In the genomic region with DNA sequence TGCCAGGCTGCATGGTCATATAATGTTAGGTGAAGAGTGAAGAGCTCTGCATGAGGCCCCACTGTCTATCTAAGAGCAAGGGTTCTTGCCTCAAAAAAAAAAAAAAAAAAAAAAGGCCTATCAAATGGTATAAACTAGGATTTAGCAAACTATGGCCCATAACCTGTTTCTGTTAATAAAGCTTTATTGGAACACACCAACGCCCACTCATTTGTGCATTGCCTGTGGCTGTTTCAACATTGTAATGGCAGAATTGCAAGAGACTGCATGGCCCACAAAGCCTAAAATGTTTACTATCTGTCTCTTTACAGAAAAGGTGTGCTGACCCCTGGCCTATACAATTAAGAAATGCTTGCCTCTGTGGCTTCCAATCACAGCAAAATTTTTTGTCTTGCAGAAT, we compare ENCODE assay signal across 13 cellular contexts. TPM values are rescaled to one million over a fixed set of nuclear protein-coding genes. Genes with fewer than 3 reads are reported as not detected.
"Had no signal": no experiment of that assay in that cellular context is flagged by ENCODE, and none has a peak within 500 bp of the region (broad histone marks: within the 10 kb centered on the region; RNA-seq: fewer than 3 reads in every experiment).

No MANE protein-coding gene starts in this region.

- H3K4me1 ChIP-seq: HAP-1 had no signal

- ATAC-seq: HCT116, HepG2 had no signal

- H3K36me3 ChIP-seq: HAP-1 had no signal

- H3K4me3 Mint-ChIP-seq: HFFc6, IgD-negative memory B cell had no signal

- FAIRE-seq: HepG2 had no signal

- DNase-seq: GM23248, GOT3, H7, HFFc6, KBM-7 had no signal

- H3K9ac ChIP-seq: GM23248, KMS-11 had no signal

- H3K27me3 Mint-ChIP-seq: IgD-negative memory B cell had no signal

- H3K4me3 ChIP-seq: GM23248, HAP-1 had no signal

- H3K9me3 ChIP-seq: HAP-1 had no signal

- H3K4me2 ChIP-seq: KMS-11 had no signal

- H2AFZ ChIP-seq: GM23248 had no signal

- H3K27ac Mint-ChIP-seq: HFFc6, IgD-negative memory B cell had no signal

- H3K27ac ChIP-seq: GM23248, HL-60, KMS-11 had no signal

RNA-seq across cellular contexts. Expression of gene PLEKHG7, which starts 12.8 kb away (rescaled TPM):
- total RNA-seq: GM23248, H4, H7, HepG2, HT1080 had no signal
- polyA plus RNA-seq: GM23248, HepG2 had no signal
